Comparison of ENCODE assay signal across 8 cellular contexts in the genomic region with DNA sequence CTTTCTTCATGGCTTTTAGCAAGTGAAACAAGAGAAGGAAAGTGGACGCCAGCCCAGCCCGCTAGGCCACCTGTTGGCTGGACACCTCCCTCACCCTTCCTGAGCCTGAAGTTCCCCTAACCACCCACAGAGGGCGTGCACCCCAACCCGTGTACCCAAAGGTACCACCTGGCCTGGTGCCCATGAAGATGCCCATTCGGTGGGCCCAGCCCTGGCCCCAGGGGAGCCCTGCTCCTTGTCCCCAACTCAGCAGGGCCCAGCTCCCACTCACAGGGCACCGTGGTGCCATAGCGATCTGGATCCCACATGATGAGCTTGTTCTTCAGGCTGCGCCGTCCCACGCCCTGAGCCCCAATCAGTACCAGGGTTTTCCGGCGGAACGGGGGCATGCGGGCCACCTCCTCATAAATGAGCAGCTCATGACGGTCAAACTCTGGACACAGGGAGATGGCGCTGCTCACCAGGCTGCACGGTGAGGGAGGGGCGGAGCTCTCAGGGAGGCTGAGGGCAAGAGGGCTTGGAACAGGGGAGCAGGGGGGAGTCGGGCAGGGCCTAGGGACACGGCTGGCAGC. TPM values are rescaled to one million over a fixed set of nuclear protein-coding genes. Genes with fewer than 3 reads are reported as not detected.
DNase-seq lines count a peak whose midpoint lies in the region; ATAC-seq, FAIRE-seq and TF ChIP-seq lines count a peak whose summit lies in the region.

No MANE protein-coding gene starts in this region.

- peak; percentile 70 for TF ChIP-seq CTCF in foreskin keratinocyte (conservative IDR thresholded peaks at IDR 0.05)

- H3K4me3 ChIP-seq in small intestine (ENCODE audit: low read depth in 1 of 2, low read length in 2 of 2) = no peak overlapping the region

- no peak for FAIRE-seq in small intestine (lab: Jason Lieb, UNC)

- no peak overlapping the region for H3K27ac ChIP-seq in foreskin keratinocyte
- H3K27ac ChIP-seq in small intestine (ENCODE audit: low read depth in 1 of 2, low read length in 1 of 2) = no peak overlapping the region

- H3K27me3 ChIP-seq in foreskin keratinocyte (peaks cover 20% of the 10 kb centered on the region), small intestine (ENCODE audit: control insufficient read depth in 2 of 2, insufficient read depth in 2 of 2, low read length in 2 of 2) (no peaks in the 10 kb centered on the region)

- ATAC-seq in foreskin keratinocyte = peak; percentile 30
- ATAC-seq in HG03045 (IDR thresholded peaks at IDR 0.05; ENCODE audit: unreplicated experiment) = no peak
- no peak for ATAC-seq in HG03097 (IDR thresholded peaks at IDR 0.05; ENCODE audit: low FRiP score, unreplicated experiment)

- H3K4me1 ChIP-seq in foreskin keratinocyte (no peaks in the 10 kb centered on the region), small intestine (ENCODE audit: control insufficient read depth in 2 of 2, insufficient read depth in 1 of 2, low read depth in 1 of 2, low read length in 1 of 2) (peaks cover 0 to 1% of the 10 kb centered on the region in 2 donors)

- no peaks in the 10 kb centered on the region for H3K9me3 ChIP-seq in small intestine (ENCODE audit: control insufficient read depth, low read depth)

- DNase-seq in SIG-M5 treated with dmso at 0.1 percent for 504 hours (lab: John Stamatoyannopoulos, UW; ENCODE audit: unreplicated experiment) (peak; percentile 20), SIG-M5 (lab: John Stamatoyannopoulos, UW) (no peak), NCI-H82 (lab: John Stamatoyannopoulos, UW) (peak; percentile 61), foreskin keratinocyte (peak in 1 of 2 donors; percentile 18), small intestine (peak; percentile 64)
- peak; percentile 68 to 69 for DNase-seq in activated T-cell treated with anti-CD3 and anti-CD28 coated beads, Interleukin-2, amount 50 U/mL, for 48 hours

- H3K36me3 ChIP-seq in small intestine (ENCODE audit: control insufficient read depth in 2 of 2, insufficient read depth in 2 of 2, low read length in 2 of 2) = no peaks in the 10 kb centered on the region

- 62 to 76% (median 62%) methylated on average over 20 of the region's 20 CpGs for WGBS in small intestine, 3 donors

RNA-seq across cellular contexts. Expression of gene MPP2, which starts 26.8 kb away (rescaled TPM):
- 0.53 and 0.71 TPM in 2 replicates for total RNA-seq in foreskin keratinocyte
- polyA plus RNA-seq in foreskin keratinocyte (0.40 and 0.49 TPM in 2 replicates), small intestine (1 to 10 TPM in 1 of 3 donors, under 1 TPM in 1, not detected in 1; 0.27 to 1.8 TPM)

RNA-seq across cellular contexts. Expression of gene CD300LG, which starts 33.5 kb away (rescaled TPM):
- total RNA-seq in foreskin keratinocyte = not detected in 2 replicates
- polyA plus RNA-seq in foreskin keratinocyte (not detected in 2 replicates), small intestine (1 to 10 TPM in 1 of 3 donors, under 1 TPM in 1, not detected in 1; 0.81 to 2.0 TPM)

RNA-seq across cellular contexts. Expression of gene MPP3, which starts 47.6 kb away (rescaled TPM):
- total RNA-seq in foreskin keratinocyte = 7.7 and 9.0 TPM in 2 replicates
- polyA plus RNA-seq in foreskin keratinocyte (4.1 and 5.5 TPM in 2 replicates), small intestine (1 to 10 TPM; 2.2 to 5.4 (median 3.1) TPM)
